3 cellular contexts compared by ENCODE assay signal in genomic region chr1:168295715-168296114, GRCh38.
TF ChIP-seq lines count a peak whose summit lies in the region.

No MANE protein-coding gene starts in this region.

TF ChIP-seq in HCT116, 20 proteins besides CTCF, POLR2A, EP300 and RAD21:
- peak; percentile 16; the same call in 1 of the 2 replicates for TF ChIP-seq REST (IDR thresholded peaks at IDR 0.05; ENCODE audit: low read depth)
- no peak for TF ChIP-seq ZBTB33 (IDR thresholded peaks at IDR 0.05; ENCODE audit: extremely low read depth, insufficient replicate concordance, low read length)

TF ChIP-seq in Ishikawa, 13 proteins besides CTCF, POLR2A, EP300 and RAD21:
- no peak for TF ChIP-seq CEBPB (IDR thresholded peaks at IDR 0.05)
- TF ChIP-seq REST (IDR thresholded peaks at IDR 0.05; ENCODE audit: low read depth) = peak; percentile 70

TF ChIP-seq in K562, 482 proteins besides CTCF, POLR2A, EP300 and RAD21:
- TF ChIP-seq MIER1 (IDR thresholded peaks at IDR 0.05; ENCODE audit: low read depth) (0 out of 2 replicates have a peak, but pooled peaks have one; percentile 35), REST (CRISPR knock-in tag; IDR thresholded peaks at IDR 0.05; ENCODE audit: low read depth) (no peak), EHMT2 (IDR thresholded peaks at IDR 0.05) (peak; percentile 53)
